Comparison of ENCODE assay signal across 10 cellular contexts in the genomic region with DNA sequence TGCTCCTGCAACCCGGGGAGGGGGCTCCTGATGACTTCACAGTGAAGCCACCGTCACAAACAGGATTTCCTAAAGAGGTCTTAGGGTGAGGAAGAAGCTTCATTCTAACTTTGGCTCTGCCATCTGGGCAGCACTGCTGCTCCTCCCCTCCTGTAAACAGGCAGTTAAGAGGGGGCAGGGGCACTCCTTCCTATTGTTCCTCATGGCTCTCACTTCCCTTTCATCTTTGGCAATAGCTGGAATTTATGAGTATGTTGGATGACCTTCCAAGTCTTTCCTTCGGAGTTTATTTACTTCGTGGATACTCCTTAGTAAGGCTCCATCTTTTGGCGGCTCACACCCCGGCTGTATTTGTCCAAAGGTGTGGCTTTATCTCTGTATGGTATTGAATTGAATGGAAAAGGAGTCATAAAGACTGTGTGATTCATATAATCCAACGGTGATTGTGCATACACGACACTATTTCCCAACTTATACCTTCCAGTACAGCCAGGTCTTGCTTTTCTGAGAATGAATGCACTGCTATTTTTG. TPM values are rescaled to one million over a fixed set of nuclear protein-coding genes. Genes with fewer than 3 reads are reported as not detected.
A peak's percentile ranks its signal among the peaks of the same experiment; 100 is the strongest.
DNase-seq lines count a peak whose midpoint lies in the region; ATAC-seq and TF ChIP-seq lines count a peak whose summit lies in the region.
"Had no signal": no experiment of that assay in that cellular context is flagged by ENCODE, and none has a peak within 500 bp of the region (broad histone marks: within the 10 kb centered on the region; RNA-seq: fewer than 3 reads in every experiment).

No MANE protein-coding gene starts in this region.

- intact Hi-C loops in Panc1 (cut with micrococcal nuclease; ENCODE audit: unreplicated experiment), result no loop called here

- no peak for TF ChIP-seq CTCF in Panc1 (IDR thresholded peaks at IDR 0.05)

- H3K36me3 ChIP-seq in Panc1 (ENCODE audit: control insufficient read depth, insufficient read depth, low read length), result 0 out of 2 replicates have a peak, but pooled peaks cover 3% of the 10 kb centered on the region
- H3K36me3 ChIP-seq: tibial artery had no signal

- no peaks in the 10 kb centered on the region for H3K27me3 ChIP-seq in Panc1 (ENCODE audit: control insufficient read depth, insufficient read depth, low read length)
- H3K27me3 ChIP-seq: tibial artery had no signal

- H3K4me3 Mint-ChIP-seq in effector memory CD8-positive, alpha-beta T cell, result no peak overlapping the region

- peaks cover 3% of the 10 kb centered on the region for H3K36me3 Mint-ChIP-seq in effector memory CD8-positive, alpha-beta T cell (ENCODE audit: insufficient read depth)

- no peaks in the 10 kb centered on the region for H3K9me3 ChIP-seq in Panc1 (ENCODE audit: control insufficient read depth, insufficient read depth, low read depth, low read length)
- H3K9me3 ChIP-seq: tibial artery had no signal

- ATAC-seq in Panc1 (peak; percentile 78), HG02623 (IDR thresholded peaks at IDR 0.05; ENCODE audit: unreplicated experiment) (no peak)
- ATAC-seq in effector memory CD8-positive, alpha-beta T cell (replicated peaks), result no peak

- peaks cover 55% of the 10 kb centered on the region for H3K4me1 ChIP-seq in Panc1 (ENCODE audit: control insufficient read depth, insufficient read depth, low read length)

- BruUV-seq in Panc1 (replicated peaks; lab: Mats Ljungman, UMichigan), result no TSS peak

- H3K27ac Mint-ChIP-seq in effector memory CD8-positive, alpha-beta T cell, result peak overlapping the region; percentile 5 to 80

- in situ Hi-C loops in Panc1 (cut with HindIII; ENCODE audit: low pct_unique_long_range_greater_than_20kb, low sequenced_read_pairs), result no loop called here

- CTCF ChIA-PET in Panc1 (lab: Charles Lee), result no interaction called here

- peak overlapping the region in 1 of 2 experiments; percentile 5; a peak in 1 of 4 replicates for H3K4me3 ChIP-seq in Panc1 (ENCODE audit: low read depth in 2 of 2, low read length in 2 of 2)
- H3K4me3 ChIP-seq: tibial artery had no signal

- POLR2A ChIA-PET in Panc1 (lab: Charles Lee), result no interaction called here

- H3K27me3 Mint-ChIP-seq in effector memory CD8-positive, alpha-beta T cell, result no peaks in the 10 kb centered on the region

- DNase-seq in DMS 273 (lab: John Stamatoyannopoulos, UW; ENCODE audit: unreplicated experiment), result peak; percentile 67
- DNase-seq in DMS 273 treated with DMSO at 0.1 percent for 48 hours (lab: John Stamatoyannopoulos, UW), result no peak
- DNase-seq in Panc1 (ENCODE audit: low read depth, low spot score), result no peak
- DNase-seq in effector memory CD8-positive, alpha-beta T cell, result no peak
- peak; percentile 58 for DNase-seq in renal cortical epithelial cell (ENCODE audit: low read depth)
- no peak for DNase-seq in AG20443 (ENCODE audit: low spot score)
- DNase-seq in putamen (ENCODE audit: low spot score), result no peak

- H3K4me1 Mint-ChIP-seq in effector memory CD8-positive, alpha-beta T cell (ENCODE audit: low read depth in 2 of 2), result peaks cover 29 to 50% of the 10 kb centered on the region in 2 donors

- H3K27ac ChIP-seq in Panc1 (ENCODE audit: low read length), result peak overlapping the region; percentile 80
- H3K27ac ChIP-seq: 22Rv1, tibial artery had no signal

- no peaks in the 10 kb centered on the region for H3K9me3 Mint-ChIP-seq in effector memory CD8-positive, alpha-beta T cell

RNA-seq across cellular contexts. Expression of a gene that starts 55.4 kb away (rescaled TPM):
- 27.7 TPM for total RNA-seq in Panc1 (2021; ENCODE audit: unreplicated experiment)
- polyA plus RNA-seq in Panc1 (2012; ENCODE audit: insufficient read length), result 20.2 TPM
- total RNA-seq in renal cortical epithelial cell, result 18.1 and 21.2 TPM in 2 replicates

Comparison
In these comparisons a context has a peak if more than half of its experiments do, and no peak if none do; other contexts are left out.
1. DNase-seq: peak in DMS 273 (single experiment) and renal cortical epithelial cell (single experiment); none in DMS 273 treated with DMSO at 0.1 percent for 48 hours (single experiment), Panc1 (single experiment), effector memory CD8-positive, alpha-beta T cell (0 of 3), AG20443 (single experiment) and putamen (single experiment).